Comparison of ENCODE assay signal across 8 cellular contexts in genomic region chrX:71911023-71911730, GRCh38. TPM values are rescaled to one million over a fixed set of nuclear protein-coding genes. Genes with fewer than 3 reads are reported as not detected.
A peak's percentile ranks its signal among the peaks of the same experiment; 100 is the strongest.
DNase-seq lines count a peak whose midpoint lies in the region; ATAC-seq and TF ChIP-seq lines count a peak whose summit lies in the region.

No MANE protein-coding gene starts in this region.

- H3K4me3 Mint-ChIP-seq in glutamatergic neuron (ENCODE audit: unreplicated experiment): no peak overlapping the region

- no peak overlapping the region for H3K27ac Mint-ChIP-seq in glutamatergic neuron (ENCODE audit: unreplicated experiment)

- TF ChIP-seq CTCF in AG09309 (IDR thresholded peaks at IDR 0.05; ENCODE audit: control insufficient read depth, insufficient read depth, low read depth, low read length, missing control alignments) (peak; percentile 43), glutamatergic neuron (IDR thresholded peaks at IDR 0.05; ENCODE audit: partially characterized antibody, unreplicated experiment) (peak; percentile 50), retinal pigment epithelial cell (conservative IDR thresholded peaks at IDR 0.05; ENCODE audit: low read depth, low read length) (peak; percentile 29)

- H3K36me3 Mint-ChIP-seq in glutamatergic neuron (ENCODE audit: unreplicated experiment): no peaks in the 10 kb centered on the region

- H3K9me3 Mint-ChIP-seq in glutamatergic neuron (ENCODE audit: unreplicated experiment): peaks cover 2% of the 10 kb centered on the region

- no peaks in the 10 kb centered on the region for H3K27me3 Mint-ChIP-seq in glutamatergic neuron (ENCODE audit: unreplicated experiment)

- H3K9me3 ChIP-seq in MG63: no peaks in the 10 kb centered on the region

- ATAC-seq in GM18867 (IDR thresholded peaks at IDR 0.05; ENCODE audit: unreplicated experiment): no peak
- ATAC-seq in HG02678 (IDR thresholded peaks at IDR 0.05; ENCODE audit: unreplicated experiment): no peak

- no peaks in the 10 kb centered on the region for H3K36me3 ChIP-seq in MG63

- H3K4me3 ChIP-seq in AG09309 (ENCODE audit: control insufficient read depth, low read depth, low read length): peak overlapping the region; percentile 62
- peak overlapping the region; percentile 18; the same call in 1 of the 2 replicates for H3K4me3 ChIP-seq in MG63
- H3K4me3 ChIP-seq in retinal pigment epithelial cell (ENCODE audit: low read length): peak overlapping the region; percentile 41

- DNase-seq in AG09309 (ENCODE audit: low read depth) (no peak), MG63 (no peak), glutamatergic neuron (peak; percentile 57), retinal pigment epithelial cell (ENCODE audit: low read depth) (no peak), cerebellar cortex (ENCODE audit: low spot score) (no peak)
- DNase-seq in activated T-cell treated with anti-CD3 and anti-CD28 coated beads, Interleukin-2, amount 50 U/mL, for 48 hours: peak; percentile 35 to 47

- H3K27me3 ChIP-seq in MG63: peaks cover 2% of the 10 kb centered on the region; the same call in 1 of the 2 replicates

- H3K4me1 Mint-ChIP-seq in glutamatergic neuron (ENCODE audit: low read depth, unreplicated experiment): peaks cover 5% of the 10 kb centered on the region

RNA-seq across cellular contexts. Expression of gene NHSL2, which starts 0.5 kb away (rescaled TPM):
- total RNA-seq in MG63 (2014; rRNA removed; shearing (Covaris generic); ENCODE audit: low replicate concordance): not detected in 2 replicates
- total RNA-seq in glutamatergic neuron (ENCODE audit: unreplicated experiment): 7.3 TPM

Comparison
In these comparisons a context has a peak if more than half of its experiments do, and no peak if none do; other contexts are left out.
1. DNase-seq: peak in activated T-cell treated with anti-CD3 and anti-CD28 coated beads, Interleukin-2, amount 50 U/mL, for 48 hours (2 of 2) and glutamatergic neuron (single experiment); none in AG09309 (single experiment), MG63 (single experiment), retinal pigment epithelial cell (single experiment) and cerebellar cortex (single experiment).
2. Peak in every context shown above with its lines, with median percentiles within 50 percentile points of each other: H3K4me3 ChIP-seq and CTCF ChIP-seq.